1 cellular context compared by ENCODE assay signal in the genomic region with DNA sequence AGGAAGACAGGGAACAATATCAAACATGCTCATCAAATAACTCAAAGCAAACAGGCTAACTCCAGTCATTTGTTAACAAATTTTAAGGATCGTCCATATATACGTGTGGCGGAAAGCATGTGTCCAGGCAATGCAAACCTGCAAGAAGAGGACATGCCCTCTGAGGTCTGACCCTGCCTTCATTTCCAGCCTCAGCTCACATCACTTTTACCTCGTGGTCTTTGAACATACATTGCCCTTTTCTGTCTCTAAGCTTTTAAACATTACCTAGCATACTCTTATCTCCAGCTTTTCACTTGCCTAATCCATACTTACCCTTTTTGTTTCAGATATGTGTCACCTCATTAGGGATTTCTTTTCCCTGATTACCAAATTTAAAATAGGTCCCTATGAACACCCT.
TF ChIP-seq lines count a peak whose summit lies in the region.

No MANE protein-coding gene starts in this region.

TF ChIP-seq in A549, 52 proteins besides CTCF, POLR2A, EP300 and RAD21:
- TF ChIP-seq TP53 (CRISPR knock-in tag; IDR thresholded peaks at IDR 0.05) (no peak), HOXB13 (CRISPR knock-in tag; IDR thresholded peaks at IDR 0.05; ENCODE audit: low read depth) (no peak), EHF (CRISPR knock-in tag; IDR thresholded peaks at IDR 0.05) (no peak), SREBF2 (IDR thresholded peaks at IDR 0.05) (no peak), ZFP36 (IDR thresholded peaks at IDR 0.05; ENCODE audit: borderline replicate concordance, partially characterized antibody) (no peak), JUN (IDR thresholded peaks at IDR 0.05) (no peak)
- TF ChIP-seq, protein P1, sequence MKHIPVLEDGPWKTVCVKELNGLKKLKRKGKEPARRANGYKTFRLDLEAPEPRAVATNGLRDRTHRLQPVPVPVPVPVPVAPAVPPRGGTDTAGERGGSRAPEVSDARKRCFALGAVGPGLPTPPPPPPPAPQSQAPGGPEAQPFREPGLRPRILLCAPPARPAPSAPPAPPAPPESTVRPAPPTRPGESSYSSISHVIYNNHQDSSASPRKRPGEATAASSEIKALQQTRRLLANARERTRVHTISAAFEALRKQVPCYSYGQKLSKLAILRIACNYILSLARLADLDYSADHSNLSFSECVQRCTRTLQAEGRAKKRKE (CRISPR knock-in tag; IDR thresholded peaks at IDR 0.05; ENCODE audit: low read depth) = no peak
